ENCODE assay signal across 27 cellular contexts in genomic region chr12:2610358-2610757, GRCh38.
"Had no signal": no experiment of that assay in that cellular context is flagged by ENCODE, and none has a peak within 500 bp of the region (broad histone marks: within the 10 kb centered on the region; RNA-seq: fewer than 3 reads in every experiment).

No MANE protein-coding gene starts in this region.

- H3K9me3 Mint-ChIP-seq: immature natural killer cell; memory B cell; naive thymus-derived CD8-positive, alpha-beta T cell; nephron; neural crest cell; stimulated activated effector memory CD8-positive, alpha-beta T cell treated with anti-CD3 and anti-CD28 coated beads, Interleukin-12 subunit alpha, Interleukin-12 subunit beta, amount 100 ng/mL, for 72 hours; stimulated activated naive CD8-positive, alpha-beta T cell treated with anti-CD3 and anti-CD28 coated beads, Interleukin-15, Interleukin-2, amounts not matched to agents 100 ng/mL and 50 ng/mL, for 24 hours; type B pancreatic cell had no signal

- H3K36me3 Mint-ChIP-seq: immature natural killer cell; memory B cell; naive thymus-derived CD8-positive, alpha-beta T cell; stimulated activated effector memory CD8-positive, alpha-beta T cell treated with anti-CD3 and anti-CD28 coated beads, Interleukin-12 subunit alpha, Interleukin-12 subunit beta, amount 100 ng/mL, for 72 hours had no signal

- H3K4me1 ChIP-seq: parathyroid adenoma, prostate gland, spleen, tibial nerve, uterus had no signal

- H3K9ac ChIP-seq: parathyroid adenoma had no signal

- H3K4me3 Mint-ChIP-seq: immature natural killer cell; memory B cell; naive thymus-derived CD8-positive, alpha-beta T cell; nephron; neural crest cell; stimulated activated effector memory CD8-positive, alpha-beta T cell treated with anti-CD3 and anti-CD28 coated beads, Interleukin-12 subunit alpha, Interleukin-12 subunit beta, amount 100 ng/mL, for 72 hours; stimulated activated naive CD8-positive, alpha-beta T cell treated with anti-CD3 and anti-CD28 coated beads, Interleukin-15, Interleukin-2, amounts not matched to agents 100 ng/mL and 50 ng/mL, for 24 hours; type B pancreatic cell had no signal

- H3K27me3 ChIP-seq: heart left ventricle, tibial nerve, uterus had no signal

- DNase-seq: heart left ventricle; hypothalamus; immature natural killer cell; kidney; left colon; left lung; naive thymus-derived CD8-positive, alpha-beta T cell; occipital lobe; retina; right cardiac atrium; small intestine; stimulated activated CD4-positive, alpha-beta T cell treated with anti-CD3 and anti-CD28 coated beads, Interleukin-4, amount 100 ng/mL, for 24 hours; stimulated activated naive CD4-positive, alpha-beta T cell; substantia nigra; uterus had no signal

- H3K4me3 ChIP-seq: heart left ventricle, left lung, prostate gland, spleen, tibial nerve, uterus had no signal

- H3K9me3 ChIP-seq: heart left ventricle, left lung, neutrophil, prostate gland, spleen, tibial nerve, uterus had no signal

- H3K36me3 ChIP-seq: left lung, neutrophil, prostate gland, uterus had no signal

- H3K27ac Mint-ChIP-seq: immature natural killer cell; memory B cell; naive thymus-derived CD8-positive, alpha-beta T cell; nephron; stimulated activated effector memory CD8-positive, alpha-beta T cell treated with anti-CD3 and anti-CD28 coated beads, Interleukin-12 subunit alpha, Interleukin-12 subunit beta, amount 100 ng/mL, for 72 hours; stimulated activated naive CD8-positive, alpha-beta T cell treated with anti-CD3 and anti-CD28 coated beads, Interleukin-15, Interleukin-2, amounts not matched to agents 100 ng/mL and 50 ng/mL, for 24 hours; type B pancreatic cell had no signal

- H2AFZ ChIP-seq: parathyroid adenoma had no signal

- H3K27ac ChIP-seq: heart left ventricle, left lung, neutrophil, parathyroid adenoma, prostate gland, spleen, tibial nerve, uterus had no signal

- H3K4me1 Mint-ChIP-seq: immature natural killer cell, memory B cell, neural crest cell had no signal

- ATAC-seq: heart left ventricle; left lung; naive thymus-derived CD8-positive, alpha-beta T cell; right cardiac atrium; sciatic nerve; stimulated activated effector memory CD8-positive, alpha-beta T cell treated with anti-CD3 and anti-CD28 coated beads, Interleukin-12 subunit alpha, Interleukin-12 subunit beta, amount 100 ng/mL, for 72 hours had no signal
